In genomic region chr4:68240618-68241017, GRCh38 we compare ENCODE assay signal across 10 cellular contexts. TPM values are rescaled to one million over a fixed set of nuclear protein-coding genes. Genes with fewer than 3 reads are reported as not detected.
"Had no signal": no experiment of that assay in that cellular context is flagged by ENCODE, and none has a peak within 500 bp of the region (broad histone marks: within the 10 kb centered on the region; RNA-seq: fewer than 3 reads in every experiment).

No MANE protein-coding gene starts in this region.

- H3K27ac ChIP-seq: HL-60 had no signal

- H3K4me3 Mint-ChIP-seq: GM23338, HFFc6, IgD-negative memory B cell had no signal

- H3K27ac Mint-ChIP-seq: GM23338, HFFc6, IgD-negative memory B cell had no signal

- H3K4me2 ChIP-seq: GM23338 had no signal

- H3K4me3 ChIP-seq: GM23338, HAP-1 had no signal

- H3K9me3 Mint-ChIP-seq: GM23338, HFFc6, IgD-negative memory B cell had no signal

- H3K4me1 ChIP-seq: HAP-1 had no signal

- H3K9me3 ChIP-seq: HAP-1 had no signal

- H3K36me3 Mint-ChIP-seq: IgD-negative memory B cell had no signal

- DNase-seq: H7, HFFc6, KG1 had no signal

- H3K36me3 ChIP-seq: HAP-1 had no signal

- ATAC-seq: GM23338, HCT116 had no signal

- H2AFZ ChIP-seq: GM23338 had no signal

- H3K4me1 Mint-ChIP-seq: GM23338, IgD-negative memory B cell had no signal

RNA-seq across cellular contexts. Expression of gene TMPRSS11B, which starts 4.9 kb away (rescaled TPM):
- total RNA-seq: GM23338, H4, H7, HFFc6, HT1080 had no signal
- polyA plus RNA-seq: GM23338, IgD-negative memory B cell had no signal
